ENCODE assay signal across 11 cellular contexts in the genomic region with DNA sequence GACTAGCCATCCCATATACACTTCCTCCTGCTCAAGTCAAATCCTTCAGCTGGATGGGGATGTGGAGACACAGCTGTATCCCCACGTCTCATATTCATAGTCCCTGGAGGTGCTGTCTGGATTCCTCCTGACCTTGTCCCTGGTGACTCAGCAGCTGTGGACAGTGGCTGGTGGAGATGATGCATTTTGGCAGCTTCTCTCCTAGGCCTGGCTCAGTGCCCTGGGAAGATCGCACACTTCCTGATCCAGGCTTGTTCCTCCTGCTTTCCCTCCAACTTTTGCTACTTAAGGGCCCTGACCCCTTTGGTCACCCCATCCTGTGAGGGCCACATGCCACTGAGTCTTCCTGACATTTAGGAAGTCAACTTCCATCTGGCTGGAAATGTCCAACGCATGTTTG. TPM values are rescaled to one million over a fixed set of nuclear protein-coding genes. Genes with fewer than 3 reads are reported as not detected.
A peak's percentile ranks its signal among the peaks of the same experiment; 100 is the strongest.
DNase-seq lines count a peak whose midpoint lies in the region; ATAC-seq and TF ChIP-seq lines count a peak whose summit lies in the region.
"Had no signal": no experiment of that assay in that cellular context is flagged by ENCODE, and none has a peak within 500 bp of the region (broad histone marks: within the 10 kb centered on the region; RNA-seq: fewer than 3 reads in every experiment).

No MANE protein-coding gene starts in this region.

- 23 to 32% (median 32%) methylated on average over 3 of the region's 3 CpGs for WGBS in psoas muscle, 3 donors

- peak; percentile 37 to 80 (median 65) for ATAC-seq in psoas muscle
- no peak for ATAC-seq in GM21423 (IDR thresholded peaks at IDR 0.05; ENCODE audit: unreplicated experiment)
- ATAC-seq in HG03196 (IDR thresholded peaks at IDR 0.05; ENCODE audit: unreplicated experiment): no peak

- DNase-seq in EL (peak; percentile 11), ascending aorta (ENCODE audit: low spot score in 2 of 2) (no peak), cardiac septum (ENCODE audit: low spot score) (peak; percentile 81), psoas muscle (peak; percentile 73 to 83), DMS114 treated with DMSO at 0.1 percent for 48 hours (lab: John Stamatoyannopoulos, UW; ENCODE audit: unreplicated experiment) (no peak), NCI-H2196 treated with DMSO at 0.1 percent for 48 hours (lab: John Stamatoyannopoulos, UW; ENCODE audit: unreplicated experiment) (no peak)

- H3K4me3 ChIP-seq in ascending aorta: no peak overlapping the region
- no peak overlapping the region for H3K4me3 ChIP-seq in psoas muscle
- H3K4me3 ChIP-seq: HAP-1 had no signal

- H3K9me3 ChIP-seq in ascending aorta (no peaks in the 10 kb centered on the region), psoas muscle (no peaks in the 10 kb centered on the region)
- H3K9me3 ChIP-seq: HAP-1 had no signal

- peaks cover 18 to 34% of the 10 kb centered on the region in 2 donors for H3K4me1 ChIP-seq in ascending aorta
- H3K4me1 ChIP-seq in psoas muscle: no peaks in the 10 kb centered on the region
- H3K4me1 ChIP-seq: HAP-1, parathyroid adenoma had no signal

- H3K27ac ChIP-seq in ascending aorta: peak overlapping the region; percentile 32 to 86
- no peak overlapping the region for H3K27ac ChIP-seq in psoas muscle
- H3K27ac ChIP-seq: parathyroid adenoma had no signal

- H3K27me3 ChIP-seq in ascending aorta (no peaks in the 10 kb centered on the region), psoas muscle (ENCODE audit: insufficient read depth in 3 of 3, low read length in 2 of 3) (no peaks in the 10 kb centered on the region)

- H3K36me3 ChIP-seq in ascending aorta (no peaks in the 10 kb centered on the region), psoas muscle (ENCODE audit: insufficient read depth in 1 of 2, low read depth in 1 of 2) (no peaks in the 10 kb centered on the region)
- H3K36me3 ChIP-seq: HAP-1 had no signal

- intact Hi-C loops in ascending aorta (cut with DNase I) (no loop called here), cardiac septum (cut with DNase I) (loop anchor here (5.0 kb wide), 1 partner anchor 41 kb away; no protein-coding TSS in a partner anchor), psoas muscle (cut with DNase I) (no loop called here)

- TF ChIP-seq CTCF in ascending aorta (IDR thresholded peaks at IDR 0.05) (no peak), psoas muscle (IDR thresholded peaks at IDR 0.05) (no peak)

RNA-seq across cellular contexts. Expression of a gene that starts 44.4 kb away (rescaled TPM):
- 28.1 TPM for total RNA-seq in ascending aorta
- 9.8 TPM for total RNA-seq in cardiac septum
- total RNA-seq in psoas muscle: 10 to 100 TPM in 1 of 4 donors, 1 to 10 TPM in 3; 2.1 to 12.8 (median 3.5) TPM
- under 1 TPM; 0.35 to 0.83 (median 0.77) TPM for polyA plus RNA-seq in psoas muscle
- polyA plus RNA-seq: BJ had no signal

Comparison
In these comparisons a context has a peak if more than half of its experiments do, and no peak if none do; other contexts are left out.
1. DNase-seq: peak in EL (single experiment), cardiac septum (single experiment) and psoas muscle (2 of 2); none in ascending aorta (0 of 2), DMS114 treated with DMSO at 0.1 percent for 48 hours (single experiment) and NCI-H2196 treated with DMSO at 0.1 percent for 48 hours (single experiment).
2. ATAC-seq: peak in psoas muscle (4 of 4); none in GM21423 (single experiment) and HG03196 (single experiment).